ENCODE assay signal across 13 cellular contexts in the genomic region with DNA sequence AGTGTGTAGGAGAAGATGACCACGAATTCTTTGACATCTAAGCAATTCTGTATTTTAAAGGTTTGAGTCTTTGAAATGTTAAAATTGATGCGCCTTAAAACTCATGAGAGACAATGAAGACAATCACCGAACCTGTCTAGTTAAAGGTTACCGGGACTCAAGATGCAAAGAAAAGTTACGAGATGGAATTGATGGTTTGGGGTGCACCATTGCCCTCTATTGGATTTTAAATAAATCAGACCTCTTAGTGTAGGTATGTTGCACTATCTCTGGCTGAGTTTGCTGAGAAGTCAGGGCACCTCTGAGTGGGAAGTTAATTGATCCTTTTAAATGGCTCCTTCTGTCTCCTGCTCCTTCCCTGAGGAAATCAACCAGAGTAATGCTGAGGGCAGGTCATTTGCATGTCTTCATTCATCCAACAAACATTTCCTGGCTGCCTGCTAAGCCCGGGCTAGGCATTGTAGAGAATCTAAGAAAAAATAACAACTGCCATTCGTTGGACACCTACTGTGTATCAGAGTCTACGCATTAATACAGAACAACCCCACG. TPM values are rescaled to one million over a fixed set of nuclear protein-coding genes. Genes with fewer than 3 reads are reported as not detected.
DNase-seq lines count a peak whose midpoint lies in the region; ATAC-seq, FAIRE-seq and TF ChIP-seq lines count a peak whose summit lies in the region.
"Had no signal": no experiment of that assay in that cellular context is flagged by ENCODE, and none has a peak within 500 bp of the region (broad histone marks: within the 10 kb centered on the region; RNA-seq: fewer than 3 reads in every experiment).

No MANE protein-coding gene starts in this region.

- in situ Hi-C loops in HepG2 (cut with HindIII; ENCODE audit: extremely low pct_ligation_motif_present, low pct_unique_long_range_greater_than_20kb): no loop called here

- POLR2A ChIA-PET in HepG2 (lab: Yijun Ruan, JAX): no interaction called here

- no peaks in the 10 kb centered on the region for H3K36me3 Mint-ChIP-seq in activated naive CD4-positive, alpha-beta T cell treated with anti-CD3 and anti-CD28 coated beads, Interleukin-2, amount 50 U/mL, for 24 hours
- peaks cover 35% of the 10 kb centered on the region for H3K36me3 Mint-ChIP-seq in central memory CD8-positive, alpha-beta T cell (ENCODE audit: insufficient read depth)
- H3K36me3 Mint-ChIP-seq in Calu3 (ENCODE audit: insufficient read depth, unreplicated experiment): no peaks in the 10 kb centered on the region

- TF ChIP-seq EP300 in HepG2 (IDR thresholded peaks at IDR 0.05; ENCODE audit: low read depth in 2 of 2, low read length in 2 of 2) (no peak), HepG2 (CRISPR knock-in tag; IDR thresholded peaks at IDR 0.05; ENCODE audit: borderline replicate concordance) (no peak)

- H3K27me3 Mint-ChIP-seq in activated naive CD4-positive, alpha-beta T cell treated with anti-CD3 and anti-CD28 coated beads, Interleukin-2, amount 50 U/mL, for 24 hours: no peaks in the 10 kb centered on the region
- no peaks in the 10 kb centered on the region for H3K27me3 Mint-ChIP-seq in central memory CD8-positive, alpha-beta T cell
- peaks cover 46% of the 10 kb centered on the region for H3K27me3 Mint-ChIP-seq in Calu3 (ENCODE audit: unreplicated experiment)

- FAIRE-seq in HepG2 (lab: Jason Lieb, UNC): no peak
- FAIRE-seq: endothelial cell of umbilical vein, GM12892 had no signal

- TF ChIP-seq POLR2A in thyroid gland (IDR thresholded peaks at IDR 0.05) (no peak), HepG2 (IDR thresholded peaks at IDR 0.05; ENCODE audit: insufficient read depth in 1 of 2, low read depth in 2 of 2, low read length in 2 of 2) (no peak)

- ATAC-seq in central memory CD8-positive, alpha-beta T cell (replicated peaks; ENCODE audit: extremely low read depth, poor library complexity, severe bottlenecking): peak; percentile 57
- ATAC-seq in HepG2: no peak

- H3K79me2 ChIP-seq in HepG2 (ENCODE audit: insufficient read depth, low read length): no peaks in the 10 kb centered on the region

- no peaks in the 10 kb centered on the region for H4K20me1 ChIP-seq in HepG2 (ENCODE audit: insufficient read depth, low read length)
- H4K20me1 ChIP-seq: BLaER1 had no signal

- no peak overlapping the region for H3K4me3 ChIP-seq in thyroid gland (replicated peaks in 1 of 3)
- H3K4me3 ChIP-seq in HepG2 (replicated peaks in 1 of 3; ENCODE audit: insufficient read depth in 1 of 3, low read depth in 2 of 3, low read length in 3 of 3): no peak overlapping the region
- H3K4me3 ChIP-seq: BLaER1 had no signal

- H3K9me3 Mint-ChIP-seq in activated naive CD4-positive, alpha-beta T cell treated with anti-CD3 and anti-CD28 coated beads, Interleukin-2, amount 50 U/mL, for 24 hours: no peaks in the 10 kb centered on the region
- no peaks in the 10 kb centered on the region for H3K9me3 Mint-ChIP-seq in central memory CD8-positive, alpha-beta T cell
- no peaks in the 10 kb centered on the region for H3K9me3 Mint-ChIP-seq in Calu3 (ENCODE audit: low read depth, unreplicated experiment)

- H3K36me3 ChIP-seq in thyroid gland (no peaks in the 10 kb centered on the region), HepG2 (replicated peaks in 1 of 2; ENCODE audit: control insufficient read depth in 1 of 2, insufficient read depth in 2 of 2, low read length in 2 of 2) (no peaks in the 10 kb centered on the region)
- H3K36me3 ChIP-seq: BLaER1 had no signal

- TF ChIP-seq CTCF in thyroid gland (IDR thresholded peaks at IDR 0.05): peak in 1 of 6 experiments; percentile 25
- no peak for TF ChIP-seq CTCF in Calu3 (IDR thresholded peaks at IDR 0.05; ENCODE audit: unreplicated experiment)
- TF ChIP-seq CTCF in HepG2 (CRISPR knock-in tag; IDR thresholded peaks at IDR 0.05): no peak

- no peak for DNase-seq in activated naive CD4-positive, alpha-beta T cell treated with Interleukin-2 at 50 U/mL for 16 hours
- DNase-seq in central memory CD8-positive, alpha-beta T cell (ENCODE audit: low spot score in 2 of 2): no peak
- no peak for DNase-seq in thyroid gland
- no peak for DNase-seq in Calu3
- no peak for DNase-seq in HepG2 (ENCODE audit: low spot score)
- DNase-seq: islet precursor cell, NCI-H524 treated with DMSO at 0.1 percent for 48 hours had no signal

- CTCF ChIA-PET in Calu3 (lab: Charles Lee): no interaction called here
- CTCF ChIA-PET in HepG2 (lab: Yijun Ruan, JAX; ENCODE audit: low intra/inter-chr PET ratio, low total read pairs): no interaction called here

- H3K27ac ChIP-seq in thyroid gland (peak overlapping the region; percentile 59 to 66 (median 59)), HepG2 (ENCODE audit: extremely low read length, insufficient read depth, low read length) (no peak overlapping the region)
- H3K27ac ChIP-seq: BLaER1 had no signal

- peaks cover 96% of the 10 kb centered on the region for H3K4me1 Mint-ChIP-seq in activated naive CD4-positive, alpha-beta T cell treated with anti-CD3 and anti-CD28 coated beads, Interleukin-2, amount 50 U/mL, for 24 hours
- peaks cover 88% of the 10 kb centered on the region for H3K4me1 Mint-ChIP-seq in central memory CD8-positive, alpha-beta T cell
- no peaks in the 10 kb centered on the region for H3K4me1 Mint-ChIP-seq in Calu3 (ENCODE audit: low read depth, unreplicated experiment)

- no peak for TF ChIP-seq RAD21 in HepG2 (CRISPR knock-in tag; IDR thresholded peaks at IDR 0.05)

- H3K4me1 ChIP-seq in thyroid gland (peaks cover 54 to 58% of the 10 kb centered on the region in 2 donors), HepG2 (ENCODE audit: insufficient read depth, low read length) (peaks cover 14% of the 10 kb centered on the region; the same call in 1 of the 2 replicates)
- H3K4me1 ChIP-seq: BLaER1 had no signal

- BruUV-seq in Calu3 (replicated peaks; lab: Mats Ljungman, UMichigan): no TSS peak
- no TSS peak for BruUV-seq in HepG2 (replicated peaks; lab: Mats Ljungman, UMichigan)

- no peak overlapping the region for H3K9ac ChIP-seq in HepG2 (ENCODE audit: insufficient read depth, low read depth, low read length)
- H3K9ac ChIP-seq: BLaER1 had no signal

- H3K9me3 ChIP-seq in thyroid gland (no peaks in the 10 kb centered on the region), HepG2 (ENCODE audit: low read length) (no peaks in the 10 kb centered on the region)
- H3K9me3 ChIP-seq: BLaER1 had no signal

- peak overlapping the region; percentile 57 for H3K27ac Mint-ChIP-seq in activated naive CD4-positive, alpha-beta T cell treated with anti-CD3 and anti-CD28 coated beads, Interleukin-2, amount 50 U/mL, for 24 hours
- H3K27ac Mint-ChIP-seq in central memory CD8-positive, alpha-beta T cell (ENCODE audit: low read depth): peak overlapping the region; percentile 85
- H3K27ac Mint-ChIP-seq in Calu3 (ENCODE audit: unreplicated experiment): no peak overlapping the region

- no peak overlapping the region for H3K4me2 ChIP-seq in HepG2 (ENCODE audit: low read depth, low read length)
- H3K4me2 ChIP-seq: BLaER1 had no signal

- peak overlapping the region; percentile 59 for H3K4me3 Mint-ChIP-seq in activated naive CD4-positive, alpha-beta T cell treated with anti-CD3 and anti-CD28 coated beads, Interleukin-2, amount 50 U/mL, for 24 hours
- H3K4me3 Mint-ChIP-seq in central memory CD8-positive, alpha-beta T cell: peak overlapping the region; percentile 63
- H3K4me3 Mint-ChIP-seq in Calu3 (ENCODE audit: low read depth, unreplicated experiment): no peak overlapping the region

- no peak overlapping the region for H2AFZ ChIP-seq in HepG2 (ENCODE audit: low read length)

- H3K27me3 ChIP-seq in thyroid gland (no peaks in the 10 kb centered on the region), HepG2 (ENCODE audit: control insufficient read depth in 1 of 2, insufficient read depth in 2 of 2, low read length in 2 of 2) (peaks cover 0 to 25% of the 10 kb centered on the region in 2 experiments; a peak in 2 of 5 replicates)
- H3K27me3 ChIP-seq: BLaER1 had no signal

- intact Hi-C loops in thyroid gland (cut with DNase I): no loop called here
- intact Hi-C loops in Calu3 (cut with micrococcal nuclease; ENCODE audit: unreplicated experiment): no loop called here
- intact Hi-C loops in HepG2 (cut with micrococcal nuclease; ENCODE audit: unreplicated experiment): no loop called here

- 66 to 71% methylated on average over 9 of the region's 9 CpGs for WGBS in thyroid gland, 2 donors
- 55% methylated on average over 9 of the region's 9 CpGs for WGBS in HepG2 (ENCODE audit: low lambda C conversion rate)

RNA-seq across cellular contexts. Expression of a gene that starts 19.4 kb away (rescaled TPM):
- total RNA-seq in thyroid gland (under 1 TPM in 1 of 4 donors, not detected in 3; 0.59 TPM), Calu3 (2022) (not detected in 2 replicates), HepG2 (2016; rRNA removed; fragmentation: Illumina TruSeq; extraction: Trizol) (not detected in 2 replicates)
- not detected in 2 replicates for total RNA-seq in HepG2 (2016; cell fraction: cytosol; rRNA removed; fragmentation: Illumina TruSeq; extraction: Trizol; ENCODE audit: low read depth)
- not detected in 2 replicates for total RNA-seq in HepG2 (2016; cell fraction: insoluble cytoplasmic fraction; rRNA removed; fragmentation: Illumina TruSeq; extraction: Trizol)
- total RNA-seq in HepG2 (2016; cell fraction: membrane; rRNA removed; fragmentation: Illumina TruSeq; extraction: Trizol): not detected in 2 replicates
- total RNA-seq in HepG2 (2016; cell fraction: nucleus; rRNA removed; fragmentation: Illumina TruSeq; extraction: Trizol): not detected in 2 replicates
- not detected in 2 replicates for polyA plus RNA-seq in HepG2 (2011; rRNA removed)
- not detected in 2 replicates for polyA plus RNA-seq in HepG2 (2011; cell fraction: cytosol; rRNA removed)
- polyA plus RNA-seq in HepG2 (2011; cell fraction: nucleus; rRNA removed): not detected in 2 replicates
- not detected in 2 replicates for polyA plus RNA-seq in HepG2 (2012)
- not detected in 2 replicates for polyA plus RNA-seq in HepG2 (2016; cell fraction: cytosol; fragmentation: Illumina TruSeq; extraction: Trizol; ENCODE audit: low read depth)
- not detected in 2 replicates for polyA plus RNA-seq in HepG2 (2016; cell fraction: insoluble cytoplasmic fraction; fragmentation: Illumina TruSeq; extraction: Trizol; ENCODE audit: low read depth)
- not detected in 2 replicates for polyA plus RNA-seq in HepG2 (2016; cell fraction: membrane; fragmentation: Illumina TruSeq; extraction: Trizol; ENCODE audit: low read depth)
- not detected in 2 replicates for polyA plus RNA-seq in HepG2 (2016; cell fraction: nucleus; fragmentation: Illumina TruSeq; extraction: Trizol; ENCODE audit: insufficient read depth, low read depth)
- not detected in 2 replicates for polyA minus RNA-seq in HepG2 (2011; rRNA and poly(A)+ RNA removed; ENCODE audit: low replicate concordance)
- polyA minus RNA-seq in HepG2 (2011; cell fraction: cytosol; rRNA and poly(A)+ RNA removed): not detected in 2 replicates
- not detected in 2 replicates for polyA minus RNA-seq in HepG2 (2011; cell fraction: nucleus; rRNA and poly(A)+ RNA removed)
- total RNA-seq: endothelial cell of umbilical vein, MCF 10A had no signal
- polyA plus RNA-seq: endothelial cell of umbilical vein had no signal

RNA-seq across cellular contexts. Expression of a gene that starts 39.9 kb away (rescaled TPM):
- total RNA-seq in thyroid gland: 1 to 10 TPM in 2 of 4 donors, under 1 TPM in 2; 0.27 to 7.2 (median 0.96) TPM
- total RNA-seq in Calu3 (2022): not detected in 2 replicates
- not detected in 2 replicates for total RNA-seq in HepG2 (2016; rRNA removed; fragmentation: Illumina TruSeq; extraction: Trizol)
- total RNA-seq in HepG2 (2016; cell fraction: cytosol; rRNA removed; fragmentation: Illumina TruSeq; extraction: Trizol; ENCODE audit: low read depth): not detected in 2 replicates
- total RNA-seq in HepG2 (2016; cell fraction: insoluble cytoplasmic fraction; rRNA removed; fragmentation: Illumina TruSeq; extraction: Trizol): not detected in 2 replicates
- not detected in 2 replicates for total RNA-seq in HepG2 (2016; cell fraction: membrane; rRNA removed; fragmentation: Illumina TruSeq; extraction: Trizol)
- total RNA-seq in HepG2 (2016; cell fraction: nucleus; rRNA removed; fragmentation: Illumina TruSeq; extraction: Trizol): not detected in 2 replicates
- 0.15 and 0.33 TPM in 2 replicates for polyA plus RNA-seq in HepG2 (2011; rRNA removed)
- polyA plus RNA-seq in HepG2 (2011; cell fraction: cytosol; rRNA removed): 0.06 and 0.42 TPM in 2 replicates
- polyA plus RNA-seq in HepG2 (2011; cell fraction: nucleus; rRNA removed): 0.06 and 0.35 TPM in 2 replicates
- not detected in 2 replicates for polyA plus RNA-seq in HepG2 (2012)
- not detected in 2 replicates for polyA plus RNA-seq in HepG2 (2016; cell fraction: cytosol; fragmentation: Illumina TruSeq; extraction: Trizol; ENCODE audit: low read depth)
- not detected in 2 replicates for polyA plus RNA-seq in HepG2 (2016; cell fraction: insoluble cytoplasmic fraction; fragmentation: Illumina TruSeq; extraction: Trizol; ENCODE audit: low read depth)
- not detected in 2 replicates for polyA plus RNA-seq in HepG2 (2016; cell fraction: membrane; fragmentation: Illumina TruSeq; extraction: Trizol; ENCODE audit: low read depth)
- not detected in 2 replicates for polyA plus RNA-seq in HepG2 (2016; cell fraction: nucleus; fragmentation: Illumina TruSeq; extraction: Trizol; ENCODE audit: insufficient read depth, low read depth)
- 0.23 TPM in 1 of 2 replicates, not detected in the other for polyA minus RNA-seq in HepG2 (2011; rRNA and poly(A)+ RNA removed; ENCODE audit: low replicate concordance)
- not detected in 2 replicates for polyA minus RNA-seq in HepG2 (2011; cell fraction: cytosol; rRNA and poly(A)+ RNA removed)
- 0.26 and 0.75 TPM in 2 replicates for polyA minus RNA-seq in HepG2 (2011; cell fraction: nucleus; rRNA and poly(A)+ RNA removed)
- total RNA-seq: endothelial cell of umbilical vein had no signal

RNA-seq across cellular contexts. Expression of a gene that starts 47.3 kb away (rescaled TPM):
- total RNA-seq in thyroid gland (1 to 10 TPM in 1 of 4 donors, not detected in 3; 1.3 TPM), Calu3 (2022) (not detected in 2 replicates), HepG2 (2016; rRNA removed; fragmentation: Illumina TruSeq; extraction: Trizol) (not detected in 2 replicates)
- total RNA-seq in HepG2 (2016; cell fraction: cytosol; rRNA removed; fragmentation: Illumina TruSeq; extraction: Trizol; ENCODE audit: low read depth): not detected in 2 replicates
- total RNA-seq in HepG2 (2016; cell fraction: insoluble cytoplasmic fraction; rRNA removed; fragmentation: Illumina TruSeq; extraction: Trizol): not detected in 2 replicates
- total RNA-seq in HepG2 (2016; cell fraction: membrane; rRNA removed; fragmentation: Illumina TruSeq; extraction: Trizol): not detected in 2 replicates
- not detected in 2 replicates for total RNA-seq in HepG2 (2016; cell fraction: nucleus; rRNA removed; fragmentation: Illumina TruSeq; extraction: Trizol)
- polyA plus RNA-seq in HepG2 (2011; rRNA removed): not detected in 2 replicates
- not detected in 2 replicates for polyA plus RNA-seq in HepG2 (2011; cell fraction: cytosol; rRNA removed)
- polyA plus RNA-seq in HepG2 (2011; cell fraction: nucleus; rRNA removed): not detected in 2 replicates
- polyA plus RNA-seq in HepG2 (2012): not detected in 2 replicates
- not detected in 2 replicates for polyA plus RNA-seq in HepG2 (2016; cell fraction: cytosol; fragmentation: Illumina TruSeq; extraction: Trizol; ENCODE audit: low read depth)
- not detected in 2 replicates for polyA plus RNA-seq in HepG2 (2016; cell fraction: insoluble cytoplasmic fraction; fragmentation: Illumina TruSeq; extraction: Trizol; ENCODE audit: low read depth)
- not detected in 2 replicates for polyA plus RNA-seq in HepG2 (2016; cell fraction: membrane; fragmentation: Illumina TruSeq; extraction: Trizol; ENCODE audit: low read depth)
- polyA plus RNA-seq in HepG2 (2016; cell fraction: nucleus; fragmentation: Illumina TruSeq; extraction: Trizol; ENCODE audit: insufficient read depth, low read depth): not detected in 2 replicates
- polyA minus RNA-seq in HepG2 (2011; rRNA and poly(A)+ RNA removed; ENCODE audit: low replicate concordance): not detected in 2 replicates
- not detected in 2 replicates for polyA minus RNA-seq in HepG2 (2011; cell fraction: cytosol; rRNA and poly(A)+ RNA removed)
- not detected in 2 replicates for polyA minus RNA-seq in HepG2 (2011; cell fraction: nucleus; rRNA and poly(A)+ RNA removed)
- total RNA-seq: endothelial cell of umbilical vein, MCF 10A, posterior vena cava had no signal
- polyA plus RNA-seq: endothelial cell of umbilical vein had no signal

RNA-seq across cellular contexts. Expression of a gene that starts 53.9 kb away (rescaled TPM):
- total RNA-seq in thyroid gland (10 to 100 TPM; 19.2 to 35.6 (median 26.1) TPM), Calu3 (2022) (21.0 and 21.9 TPM in 2 replicates), HepG2 (2016; rRNA removed; fragmentation: Illumina TruSeq; extraction: Trizol) (not detected in 2 replicates)
- total RNA-seq in HepG2 (2016; cell fraction: cytosol; rRNA removed; fragmentation: Illumina TruSeq; extraction: Trizol; ENCODE audit: low read depth): not detected in 2 replicates
- not detected in 2 replicates for total RNA-seq in HepG2 (2016; cell fraction: insoluble cytoplasmic fraction; rRNA removed; fragmentation: Illumina TruSeq; extraction: Trizol)
- total RNA-seq in HepG2 (2016; cell fraction: membrane; rRNA removed; fragmentation: Illumina TruSeq; extraction: Trizol): not detected in 2 replicates
- total RNA-seq in HepG2 (2016; cell fraction: nucleus; rRNA removed; fragmentation: Illumina TruSeq; extraction: Trizol): not detected in 2 replicates
- polyA plus RNA-seq in HepG2 (2011; rRNA removed): not detected in 2 replicates
- polyA plus RNA-seq in HepG2 (2011; cell fraction: cytosol; rRNA removed): under 0.01 and 0.03 TPM in 2 replicates
- polyA plus RNA-seq in HepG2 (2011; cell fraction: nucleus; rRNA removed): not detected in 2 replicates
- polyA plus RNA-seq in HepG2 (2012): not detected in 2 replicates
- polyA plus RNA-seq in HepG2 (2016; cell fraction: cytosol; fragmentation: Illumina TruSeq; extraction: Trizol; ENCODE audit: low read depth): not detected in 2 replicates
- polyA plus RNA-seq in HepG2 (2016; cell fraction: insoluble cytoplasmic fraction; fragmentation: Illumina TruSeq; extraction: Trizol; ENCODE audit: low read depth): not detected in 2 replicates
- polyA plus RNA-seq in HepG2 (2016; cell fraction: membrane; fragmentation: Illumina TruSeq; extraction: Trizol; ENCODE audit: low read depth): not detected in 2 replicates
- polyA plus RNA-seq in HepG2 (2016; cell fraction: nucleus; fragmentation: Illumina TruSeq; extraction: Trizol; ENCODE audit: insufficient read depth, low read depth): not detected in 2 replicates
- 7.3 TPM in 1 of 2 replicates, not detected in the other for polyA minus RNA-seq in HepG2 (2011; rRNA and poly(A)+ RNA removed; ENCODE audit: low replicate concordance)
- not detected in 2 replicates for polyA minus RNA-seq in HepG2 (2011; cell fraction: cytosol; rRNA and poly(A)+ RNA removed)
- polyA minus RNA-seq in HepG2 (2011; cell fraction: nucleus; rRNA and poly(A)+ RNA removed): not detected in 2 replicates
- total RNA-seq: endothelial cell of umbilical vein had no signal
- polyA plus RNA-seq: endothelial cell of umbilical vein had no signal
